In the genomic region with DNA sequence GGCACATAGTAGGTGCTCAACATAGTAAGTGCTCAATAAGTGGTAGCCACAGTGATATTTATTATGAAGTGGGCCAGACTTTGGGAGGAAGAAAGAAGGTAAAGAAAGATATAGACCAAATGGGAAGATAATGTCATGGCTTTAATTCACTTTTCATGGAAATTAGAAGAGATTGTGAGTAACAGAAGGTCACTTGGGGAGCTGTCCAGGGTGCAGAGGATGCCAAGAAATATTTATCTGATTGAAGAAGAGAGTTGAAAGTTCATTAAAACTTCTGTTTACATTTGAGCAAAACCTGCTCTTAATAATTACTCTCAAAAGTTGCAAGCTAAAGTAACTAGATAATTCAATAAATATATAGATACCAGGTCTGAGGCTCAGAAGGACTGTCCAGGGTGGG, we compare ENCODE assay signal across 21 cellular contexts. TPM values are rescaled to one million over a fixed set of nuclear protein-coding genes. Genes with fewer than 3 reads are reported as not detected.
A peak's percentile ranks its signal among the peaks of the same experiment; 100 is the strongest.
DNase-seq lines count a peak whose midpoint lies in the region; ATAC-seq, FAIRE-seq and TF ChIP-seq lines count a peak whose summit lies in the region.
"Had no signal": no experiment of that assay in that cellular context is flagged by ENCODE, and none has a peak within 500 bp of the region (broad histone marks: within the 10 kb centered on the region; RNA-seq: fewer than 3 reads in every experiment).

No MANE protein-coding gene starts in this region.

- in situ Hi-C loops in GM12878 (cut with MboI), result no loop called here

- H3K4me2 ChIP-seq in SK-N-SH (no peak overlapping the region), GM12878 (ENCODE audit: control insufficient read depth, insufficient read depth) (no peak overlapping the region)

- H4K20me1 ChIP-seq in SK-N-SH (ENCODE audit: insufficient read depth) (no peaks in the 10 kb centered on the region), GM12878 (ENCODE audit: control insufficient read depth, insufficient read depth) (no peaks in the 10 kb centered on the region)

- SMC1A ChIA-PET in GM12878 (lab: Charles Lee; ENCODE audit: uncharacterized antibody, unreplicated experiment), result interaction anchor here (0.9 to 1.5 kb wide), 4 partner anchors 17 to 119 kb away, joined by 3 to 5 read pairs (median 4); no protein-coding TSS in a partner anchor

- POLR2A ChIA-PET in SK-N-SH (lab: Yijun Ruan, JAX) (no interaction called here), HEK293 (lab: Yijun Ruan, JAX) (no interaction called here), GM12878 (lab: Charles Lee) (interaction anchor here (0.6 kb wide), 1 partner anchor 168 kb away, joined by 3 read pairs; no protein-coding TSS in a partner anchor)

- ATAC-seq in SK-N-SH treated with all-trans-retinoic acid at 6 μM for 48 hours, result no peak
- no peak for ATAC-seq in GM12878

- H3K4me1 ChIP-seq in SK-N-SH (ENCODE audit: control insufficient read depth in 1 of 2, insufficient read depth in 2 of 2, low read depth in 1 of 2, low read length in 1 of 2), result no peaks in the 10 kb centered on the region
- no peaks in the 10 kb centered on the region for H3K4me1 ChIP-seq in HEK293 (ENCODE audit: control insufficient read depth, insufficient read depth, low read length)
- H3K4me1 ChIP-seq in GM12878 (ENCODE audit: control insufficient read depth, insufficient read depth, low read length), result peaks cover 33% of the 10 kb centered on the region
- H3K4me1 ChIP-seq in left ventricle myocardium inferior, result peaks cover 7% of the 10 kb centered on the region

- CTCF ChIA-PET in SK-N-SH (lab: Yijun Ruan, JAX), result no interaction called here
- CTCF ChIA-PET in HEK293 (lab: Yijun Ruan, JAX), result interaction anchor here (0.8 to 1.0 kb wide), 2 partner anchors 9 to 12 kb away, joined by 3 read pairs; no protein-coding TSS in a partner anchor
- CTCF ChIA-PET in GM12878 (lab: Yijun Ruan, JAX), result no interaction called here

- no peak overlapping the region for H3K27ac ChIP-seq in SK-N-SH (ENCODE audit: low read depth in 2 of 2, low read length in 1 of 2)
- no peak overlapping the region for H3K27ac ChIP-seq in HEK293 (ENCODE audit: extremely low read depth, low read depth, low read length)
- H3K27ac ChIP-seq in GM12878 (ENCODE audit: control insufficient read depth, insufficient read depth), result peak overlapping the region; percentile 21; the same call in 1 of the 2 replicates
- no peak overlapping the region for H3K27ac ChIP-seq in left ventricle myocardium inferior (replicated peaks)
- H3K27ac ChIP-seq: 22Rv1, GM23248 had no signal

- DNase-seq in SK-N-SH, result no peak
- no peak for DNase-seq in GM12878 (ENCODE audit: low read depth, low spot score)
- DNase-seq in NCI-H2029 treated with DMSO at 0.1 percent for 48 hours (lab: John Stamatoyannopoulos, UW), result no peak
- DNase-seq in left ventricle myocardium inferior, result no peak
- no peak for DNase-seq in NCI-H1105 (lab: John Stamatoyannopoulos, UW)
- DNase-seq: C1 segment of cervical spinal cord; Calu3; CD4-positive, alpha-beta memory T cell; COR-L47; DMS53; DMS79 treated with DMSO at 0.1 percent for 48 hours; GF-D8; GM23248; H9 had no signal

- H3K9me2 ChIP-seq in SK-N-SH, result no peaks in the 10 kb centered on the region

- no peaks in the 10 kb centered on the region for H3K36me3 ChIP-seq in SK-N-SH (replicated peaks in 1 of 2; ENCODE audit: control insufficient read depth in 1 of 2, insufficient read depth in 2 of 2, low read length in 1 of 2)
- no peaks in the 10 kb centered on the region for H3K36me3 ChIP-seq in HEK293 (ENCODE audit: control insufficient read depth in 2 of 2, insufficient read depth in 1 of 2, low read length in 2 of 2)
- no peaks in the 10 kb centered on the region for H3K36me3 ChIP-seq in GM12878 (ENCODE audit: control insufficient read depth in 2 of 2, insufficient read depth in 2 of 2, low read length in 1 of 2)
- H3K36me3 ChIP-seq in left ventricle myocardium inferior, result no peaks in the 10 kb centered on the region

- TF ChIP-seq EP300 in SK-N-SH (IDR thresholded peaks at IDR 0.05; ENCODE audit: borderline replicate concordance in 1 of 2, low read depth in 1 of 2, low read length in 1 of 2), result no peak
- TF ChIP-seq EP300 in GM12878 (IDR thresholded peaks at IDR 0.05; ENCODE audit: borderline replicate concordance in 1 of 2, control insufficient read depth in 1 of 2, low read depth in 2 of 2, low read length in 2 of 2), result no peak

- H2AFZ ChIP-seq in SK-N-SH (ENCODE audit: low read depth) (no peak overlapping the region), GM12878 (ENCODE audit: control insufficient read depth, low read depth, low read length) (no peak overlapping the region)
- H2AFZ ChIP-seq: GM23248 had no signal

- BruUV-seq in GM12878 (replicated peaks; lab: Mats Ljungman, UMichigan), result no TSS peak

- TF ChIP-seq CTCF in SK-N-SH (IDR thresholded peaks at IDR 0.05) (no peak), HEK293 (tag by site-specific recombination; IDR thresholded peaks at IDR 0.05) (no peak), GM12878 (IDR thresholded peaks at IDR 0.05 in 2 of 3, conservative IDR thresholded peaks at IDR 0.05 in 1 of 3; ENCODE audit: control insufficient read depth in 2 of 3, extremely low read depth in 1 of 3, insufficient read depth in 1 of 3, low read depth in 3 of 3, low read length in 3 of 3) (no peak), left ventricle myocardium inferior (IDR thresholded peaks at IDR 0.05; ENCODE audit: borderline replicate concordance) (no peak)

- RAD21 ChIA-PET in GM12878 (lab: Charles Lee; ENCODE audit: unreplicated experiment), result interaction anchor here (1.5 kb wide), 1 partner anchor 11 kb away, joined by 4 read pairs; no protein-coding TSS in a partner anchor

- H3K27me3 ChIP-seq in SK-N-SH (ENCODE audit: insufficient read depth) (no peaks in the 10 kb centered on the region), GM12878 (replicated peaks in 1 of 2; ENCODE audit: control insufficient read depth in 2 of 2, insufficient read depth in 2 of 2, low read length in 1 of 2) (no peaks in the 10 kb centered on the region), left ventricle myocardium inferior (ENCODE audit: low read depth) (no peaks in the 10 kb centered on the region)

- H3K79me2 ChIP-seq in SK-N-SH (ENCODE audit: insufficient read depth) (no peaks in the 10 kb centered on the region), GM12878 (ENCODE audit: control insufficient read depth, insufficient read depth, low read length) (no peaks in the 10 kb centered on the region)

- no peak for FAIRE-seq in GM12878 (lab: Jason Lieb, UNC)
- FAIRE-seq: GM12892 had no signal

- H3K9ac ChIP-seq in SK-N-SH (no peak overlapping the region), GM12878 (ENCODE audit: control insufficient read depth, insufficient read depth, low read length) (no peak overlapping the region)
- H3K9ac ChIP-seq: GM23248 had no signal

- TF ChIP-seq POLR2A in GM12878 (IDR thresholded peaks at IDR 0.05; ENCODE audit: low read depth, low read length), result no peak

- intact Hi-C loops in GM12878 (cut with micrococcal nuclease; ENCODE audit: unreplicated experiment), result loop anchor here (5.0 kb wide), 1 partner anchor 130 kb away; no protein-coding TSS in a partner anchor
- intact Hi-C loops in left ventricle myocardium inferior (cut with micrococcal nuclease), result no loop called here

- no peaks in the 10 kb centered on the region for H3F3A ChIP-seq in SK-N-SH (replicated peaks; ENCODE audit: insufficient read depth)

- H3K9me3 ChIP-seq in SK-N-SH (no peaks in the 10 kb centered on the region), HEK293 (ENCODE audit: control insufficient read depth, insufficient read depth, low read depth, low read length) (no peaks in the 10 kb centered on the region), GM12878 (replicated peaks; ENCODE audit: control insufficient read depth, insufficient read depth, low read length) (no peaks in the 10 kb centered on the region; the same call in 1 of the 3 replicates), left ventricle myocardium inferior (replicated peaks) (no peaks in the 10 kb centered on the region)

- TF ChIP-seq RAD21 in SK-N-SH (IDR thresholded peaks at IDR 0.05; ENCODE audit: low read length) (no peak), GM12878 (IDR thresholded peaks at IDR 0.05; ENCODE audit: insufficient read depth, low read depth, low read length) (no peak)

- H3K4me3 ChIP-seq in SK-N-SH (ENCODE audit: low read depth in 2 of 2, low read length in 1 of 2), result no peak overlapping the region
- no peak overlapping the region for H3K4me3 ChIP-seq in HEK293 (ENCODE audit: low read depth, low read length)
- H3K4me3 ChIP-seq in GM12878, result no peak overlapping the region
- H3K4me3 ChIP-seq in left ventricle myocardium inferior, result no peak overlapping the region
- H3K4me3 ChIP-seq: GM23248 had no signal

TF ChIP-seq in SK-N-SH, 30 proteins besides CTCF, POLR2A, EP300 and RAD21 (continues in another document):
- no peak for TF ChIP-seq JUND (IDR thresholded peaks at IDR 0.05)
- TF ChIP-seq MXI1 (IDR thresholded peaks at IDR 0.05; ENCODE audit: low read depth, low read length), result no peak

TF ChIP-seq in SK-N-SH treated with all-trans-retinoic acid at 6 μM for 48 hours, 23 proteins besides CTCF, POLR2A, EP300 and RAD21 (continues in another document):
- TF ChIP-seq ZNF8 (CRISPR knock-in tag; IDR thresholded peaks at IDR 0.05), result no peak

TF ChIP-seq in GM12878, 131 proteins besides CTCF, POLR2A, EP300 and RAD21 (continues in another document):
- no peak for TF ChIP-seq SIX5 (IDR thresholded peaks at IDR 0.05; ENCODE audit: low read depth, low read length, severe bottlenecking)
- no peak for TF ChIP-seq CBX3 (IDR thresholded peaks at IDR 0.05; ENCODE audit: borderline replicate concordance, low read depth)
- TF ChIP-seq KDM1A (IDR thresholded peaks at IDR 0.05; ENCODE audit: borderline replicate concordance), result no peak

RNA-seq across cellular contexts. Expression of a gene that starts 28.3 kb away (rescaled TPM):
- polyA plus RNA-seq in SK-N-SH (2012; rRNA removed) (not detected in 2 replicates), GM12878 (2011; rRNA removed) (0.03 TPM in 1 of 2 replicates, not detected in the other), GM12878 (2014; fragmentation: Illumina TruSeq; extraction: Trizol) (not detected in 2 replicates), GM12878 (2014; fragmentation: Nextera tagmentation; extraction: Ambion mirVana) (not detected), GM12878 (2014; rRNA removed) (not detected in 2 replicates), GM12878 (2016; fragmentation: Nextera tagmentation; extraction: Ambion mirVana) (not detected)
- polyA plus RNA-seq in SK-N-SH (2012; cell fraction: cytosol; rRNA removed), result 0.01 and 0.03 TPM in 2 replicates
- not detected in 2 replicates for polyA plus RNA-seq in SK-N-SH (2012; cell fraction: nucleus; rRNA removed)
- not detected in 2 replicates for total RNA-seq in GM12878 (2013; cell fraction: nucleolus; rRNA removed)
- total RNA-seq in GM12878 (2014; rRNA removed) (not detected in 2 replicates), GM12878 (2014; rRNA removed; fragmentation: Illumina TruSeq; extraction: Trizol) (not detected in 2 replicates), GM12878 (2021) (not detected in 2 replicates), left ventricle myocardium inferior (27.1 TPM)
- not detected for polyA plus RNA-seq in GM12878 (2011; ENCODE audit: low read depth)
- polyA plus RNA-seq in GM12878 (2011; cell fraction: cytosol; rRNA removed), result not detected in 2 replicates
- not detected in 2 replicates for polyA plus RNA-seq in GM12878 (2011; cell fraction: nucleus; rRNA removed)
- not detected in 2 replicates for polyA plus RNA-seq in GM12878 (2012)
- polyA minus RNA-seq in GM12878 (2011; rRNA and poly(A)+ RNA removed), result not detected in 2 replicates
- not detected in 2 replicates for polyA minus RNA-seq in GM12878 (2011; cell fraction: cytosol; rRNA and poly(A)+ RNA removed)
- not detected in 2 replicates for polyA minus RNA-seq in GM12878 (2011; cell fraction: nucleus; rRNA and poly(A)+ RNA removed)
- total RNA-seq: CD4-positive, alpha-beta memory T cell; G401; H4; H9 had no signal
- polyA plus RNA-seq: BJ; CD4-positive, alpha-beta memory T cell had no signal

Comparison
In these comparisons a context has a peak if more than half of its experiments do, and no peak if none do; other contexts are left out.
1. RNA of a gene that starts 28.3 kb away (total RNA-seq): 27.1 TPM in left ventricle myocardium inferior (single experiment); not detected in GM12878; every median in the first group is over 10 times any median in the second.